In the genomic region with DNA sequence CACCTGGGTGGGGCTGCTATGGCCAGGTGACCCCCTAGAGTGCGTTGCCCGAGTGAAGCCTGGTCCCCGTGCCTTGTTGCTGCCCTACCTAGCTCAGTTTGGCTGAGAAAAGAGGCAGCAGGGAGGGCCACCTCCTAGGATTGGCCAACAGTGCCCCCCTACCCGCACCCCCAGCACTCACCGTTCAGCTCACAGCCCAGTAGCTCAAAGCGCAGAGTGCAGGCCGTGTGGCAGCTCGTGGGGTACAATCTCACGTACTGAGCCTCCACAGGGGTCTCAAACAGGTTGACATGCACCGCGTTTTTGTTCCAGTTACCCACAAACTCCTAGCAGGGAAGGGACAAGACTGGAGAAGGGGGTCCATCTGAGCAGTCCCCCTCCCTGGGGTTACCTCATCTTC, we compare ENCODE assay signal across 1 cellular context.
TF ChIP-seq lines count a peak whose summit lies in the region.

No MANE protein-coding gene starts in this region.

TF ChIP-seq in GM23338, 12 proteins besides CTCF, POLR2A, EP300 and RAD21 (continued from another document):
- no peak for TF ChIP-seq JUNB (IDR thresholded peaks at IDR 0.05; ENCODE audit: unreplicated experiment)
- TF ChIP-seq EZH2phosphoT487 (IDR thresholded peaks at IDR 0.05; ENCODE audit: unreplicated experiment) = no peak
